26 cellular contexts compared by ENCODE assay signal in genomic region chr16:9787717-9788116, GRCh38.
DNase-seq lines count a peak whose midpoint lies in the region; ATAC-seq, FAIRE-seq and TF ChIP-seq lines count a peak whose summit lies in the region.
"Had no signal": no experiment of that assay in that cellular context is flagged by ENCODE, and none has a peak within 500 bp of the region (broad histone marks: within the 10 kb centered on the region; RNA-seq: fewer than 3 reads in every experiment).

No MANE protein-coding gene starts in this region.

- peak overlapping the region; percentile 56 for H3K4me2 ChIP-seq in astrocyte (ENCODE audit: low read length)

- no peak overlapping the region for H3K27ac Mint-ChIP-seq in astrocyte (ENCODE audit: unreplicated experiment)
- H3K27ac Mint-ChIP-seq: activated naive CD4-positive, alpha-beta T cell treated with anti-CD3 and anti-CD28 coated beads for 36 hours; activated T-cell treated with anti-CD3 and anti-CD28 coated beads, Interleukin-2, amount 50 U/mL, for 72 hours; CD4-positive, alpha-beta T cell; effector memory CD8-positive, alpha-beta T cell had no signal

- H3K4me1 Mint-ChIP-seq in astrocyte (ENCODE audit: low read depth, unreplicated experiment) = peaks cover 9% of the 10 kb centered on the region
- H3K4me1 Mint-ChIP-seq: neural crest cell had no signal

- no peak overlapping the region for H3K9ac ChIP-seq in astrocyte (ENCODE audit: low read length)

- intact Hi-C loops in left ventricle myocardium superior (cut with micrococcal nuclease) = no loop called here

- no peaks in the 10 kb centered on the region for H3K79me2 ChIP-seq in astrocyte (ENCODE audit: insufficient read depth, low read length)

- H4K20me1 ChIP-seq in astrocyte (ENCODE audit: insufficient read depth, low read length) = no peaks in the 10 kb centered on the region

- FAIRE-seq in astrocyte (lab: Jason Lieb, UNC) = no peak
- FAIRE-seq: GM19239 had no signal

- DNase-seq in Ammon's horn (ENCODE audit: low spot score) (peak; percentile 7), GM12865 (ENCODE audit: low read depth) (peak; percentile 25), astrocyte (ENCODE audit: low read depth) (peak; percentile 40), left ventricle myocardium superior (no peak), ACHN (no peak), KG1 (lab: John Stamatoyannopoulos, UW) (no peak), HAP-1 (ENCODE audit: low spot score in 2 of 2) (no peak)
- DNase-seq: activated CD4-positive, alpha-beta T cell treated with anti-CD3 and anti-CD28 coated beads for 4 hours; activated naive CD4-positive, alpha-beta T cell treated with anti-CD3 and anti-CD28 coated beads for 36 hours; activated T-cell treated with anti-CD3 and anti-CD28 coated beads, Interleukin-2, amount 50 U/mL, for 72 hours; CD4-positive, alpha-beta T cell; DMS79; effector memory CD8-positive, alpha-beta T cell; gastrocnemius medialis; lower lobe of right lung; NCI-H1417; NCI-H446; Peyer's patch; posterior cingulate gyrus; stomach; tibial artery had no signal

- no peaks in the 10 kb centered on the region for H3K9me3 ChIP-seq in astrocyte (ENCODE audit: insufficient read depth, low read depth, low read length)
- no peaks in the 10 kb centered on the region; the same call in 1 of the 2 replicates for H3K9me3 ChIP-seq in HAP-1
- H3K9me3 ChIP-seq: gastrocnemius medialis, lower lobe of right lung, Peyer's patch, stomach, tibial artery had no signal

- H2AFZ ChIP-seq in astrocyte (ENCODE audit: low read depth, low read length) = no peak overlapping the region

- no peak overlapping the region for H3K27ac ChIP-seq in astrocyte (ENCODE audit: low read depth, low read length)
- H3K27ac ChIP-seq: coronary artery, gastrocnemius medialis, lower lobe of right lung, Peyer's patch, stomach, tibial artery had no signal

- H3K4me1 ChIP-seq in astrocyte (ENCODE audit: insufficient read depth, low read length) (peaks cover 3% of the 10 kb centered on the region), HAP-1 (no peaks in the 10 kb centered on the region)
- H3K4me1 ChIP-seq: gastrocnemius medialis, lower lobe of right lung, Peyer's patch, stomach, tibial artery had no signal

- H3K4me3 ChIP-seq in GM12865 (ENCODE audit: low read depth, low read length) (no peak overlapping the region), astrocyte (ENCODE audit: insufficient read depth, low read depth, low read length) (no peak overlapping the region), HAP-1 (no peak overlapping the region)
- H3K4me3 ChIP-seq: coronary artery, gastrocnemius medialis, lower lobe of right lung, Peyer's patch, stomach, tibial artery had no signal

- TF ChIP-seq CTCF in GM12865 (IDR thresholded peaks at IDR 0.05; ENCODE audit: insufficient read depth, low read depth, low read length, missing control alignments) (no peak), astrocyte (IDR thresholded peaks at IDR 0.05; ENCODE audit: insufficient read depth, low read depth, low read length) (no peak)

- ATAC-seq in left ventricle myocardium superior = peak; percentile 92
- ATAC-seq in HG03039 (IDR thresholded peaks at IDR 0.05; ENCODE audit: unreplicated experiment) = no peak
- ATAC-seq: activated T-cell treated with anti-CD3 and anti-CD28 coated beads, Interleukin-2, amount 50 U/mL, for 72 hours; effector memory CD8-positive, alpha-beta T cell; esophagus mucosa; gastrocnemius medialis; lower lobe of right lung had no signal

- no peaks in the 10 kb centered on the region for H3K36me3 ChIP-seq in astrocyte (ENCODE audit: insufficient read depth, low read length)
- H3K36me3 ChIP-seq in HAP-1 (replicated peaks) = no peaks in the 10 kb centered on the region
- H3K36me3 ChIP-seq: gastrocnemius medialis, lower lobe of right lung, Peyer's patch, stomach, tibial artery had no signal

- H3K27me3 ChIP-seq in astrocyte (ENCODE audit: insufficient read depth, low read length) = no peaks in the 10 kb centered on the region
- no peaks in the 10 kb centered on the region for H3K27me3 ChIP-seq in HAP-1 (ENCODE audit: low read depth)
- H3K27me3 ChIP-seq: gastrocnemius medialis, Peyer's patch, stomach, tibial artery had no signal

- H3K4me3 Mint-ChIP-seq in astrocyte (ENCODE audit: unreplicated experiment) = no peak overlapping the region
- H3K4me3 Mint-ChIP-seq: activated naive CD4-positive, alpha-beta T cell treated with anti-CD3 and anti-CD28 coated beads for 36 hours; activated T-cell treated with anti-CD3 and anti-CD28 coated beads, Interleukin-2, amount 50 U/mL, for 72 hours; CD4-positive, alpha-beta T cell; effector memory CD8-positive, alpha-beta T cell; neural crest cell had no signal

- in situ Hi-C loops in ACHN (cut with HindIII; ENCODE audit: low pct_ligation_motif_present, low pct_unique_long_range_greater_than_20kb, low sequenced_read_pairs) (no loop called here), HAP-1 (cut with MboI; ENCODE audit: low sequenced_read_pairs) (no loop called here)

- no peaks in the 10 kb centered on the region for H3K9me3 Mint-ChIP-seq in astrocyte (ENCODE audit: unreplicated experiment)
- H3K9me3 Mint-ChIP-seq: CD4-positive, alpha-beta T cell; neural crest cell had no signal

- no peaks in the 10 kb centered on the region for H3K36me3 Mint-ChIP-seq in astrocyte (ENCODE audit: low read depth, unreplicated experiment)

- peaks cover 12% of the 10 kb centered on the region for H3K27me3 Mint-ChIP-seq in astrocyte (ENCODE audit: low read depth, unreplicated experiment)
- H3K27me3 Mint-ChIP-seq: CD4-positive, alpha-beta T cell had no signal

Comparison
In these comparisons a context has a peak if more than half of its experiments do, and no peak if none do; other contexts are left out.
1. DNase-seq: peak in Ammon's horn (single experiment), GM12865 (single experiment) and astrocyte (single experiment); none in left ventricle myocardium superior (single experiment), ACHN (single experiment), KG1 (single experiment) and HAP-1 (0 of 2).